In genomic region chr11:115896084-115896483, GRCh38 we compare ENCODE assay signal across 1 cellular context.
TF ChIP-seq lines count a peak whose summit lies in the region.

No MANE protein-coding gene starts in this region.

TF ChIP-seq in GM23338, 12 proteins besides CTCF, POLR2A, EP300 and RAD21 (continued from another document):
- TF ChIP-seq ZNF462 (CRISPR knock-in tag; IDR thresholded peaks at IDR 0.05) (no peak), POLR2AphosphoS5 (IDR thresholded peaks at IDR 0.05; ENCODE audit: low read depth) (no peak)
